In genomic region chr2:195656859-195657633, GRCh38 we compare ENCODE assay signal across 8 cellular contexts. TPM values are rescaled to one million over a fixed set of nuclear protein-coding genes. Genes with fewer than 3 reads are reported as not detected.
A peak's percentile ranks its signal among the peaks of the same experiment; 100 is the strongest.
DNase-seq lines count a peak whose midpoint lies in the region; ATAC-seq, FAIRE-seq and TF ChIP-seq lines count a peak whose summit lies in the region.

TSS of gene SLC39A10 (plus strand) at chr2:195657226. CDS start at chr2:195680043, 22,817 bp downstream.

- POLR2A ChIA-PET in activated CD4-positive, alpha-beta memory T cell treated with anti-CD3 and anti-CD28 coated beads for 36 hours (lab: Charles Lee) = interaction anchor here (0.5 to 5.2 kb wide), 13 partner anchors 9 to 525 kb away, joined by 3 to 144 read pairs (median 4); no protein-coding TSS in a partner anchor
- POLR2A ChIA-PET in HepG2 (lab: Yijun Ruan, JAX) = interaction anchor here (0.7 to 1.8 kb wide), 15 partner anchors 9 to 1794 kb away, joined by 3 to 23 read pairs (median 3); partner anchors contain the start of gene GTF3C3

- peak within 1 kb of the TSS; percentile 90 for H3K9ac ChIP-seq in HepG2 (ENCODE audit: insufficient read depth, low read depth, low read length)

- TF ChIP-seq POLR2A in HepG2 (IDR thresholded peaks at IDR 0.05; ENCODE audit: insufficient read depth in 1 of 2, low read depth in 2 of 2, low read length in 2 of 2) = peak; percentile 90 to 96

- peak within 1 kb of the TSS; percentile 100 for H3K27ac Mint-ChIP-seq in activated CD4-positive, alpha-beta memory T cell treated with anti-CD3 and anti-CD28 coated beads for 36 hours

- peak; percentile 79 for FAIRE-seq in HepG2 (lab: Jason Lieb, UNC)

- H3K9me3 ChIP-seq in HepG2 (ENCODE audit: low read length) = no peaks in the 10 kb centered on the region

- TF ChIP-seq RAD21 in HepG2 (CRISPR knock-in tag; IDR thresholded peaks at IDR 0.05) = peak; percentile 68

- DNase-seq in CD1c-positive myeloid dendritic cell (ENCODE audit: extremely low spot score) = peak; percentile 99
- DNase-seq in NCI-H82 treated with DMSO at 0.1 percent for 48 hours (lab: John Stamatoyannopoulos, UW; ENCODE audit: unreplicated experiment) = peak; percentile 96
- peak; percentile 99 for DNase-seq in activated CD4-positive, alpha-beta memory T cell treated with anti-CD3 and anti-CD28 coated beads for 36 hours
- DNase-seq in dermis microvascular lymphatic vessel endothelial cell (ENCODE audit: low read depth in 2 of 2) = peak; percentile 92 to 97
- peak; percentile 98 for DNase-seq in HepG2 (ENCODE audit: low spot score)
- peak; percentile 96 for DNase-seq in stimulated activated CD4-positive, alpha-beta T cell treated with anti-CD3 and anti-CD28 coated beads, Interleukin-4, amount 100 ng/mL, for 1 hour

- CTCF ChIA-PET in activated CD4-positive, alpha-beta memory T cell treated with anti-CD3 and anti-CD28 coated beads for 36 hours (lab: Charles Lee) = interaction anchor here (0.7 to 2.8 kb wide), 8 partner anchors 81 to 411 kb away, joined by 3 to 22 read pairs (median 4); partner anchors contain the start of gene DNAH7
- CTCF ChIA-PET in HepG2 (lab: Yijun Ruan, JAX; ENCODE audit: low intra/inter-chr PET ratio, low total read pairs) = no interaction called here

- intact Hi-C loops in activated CD4-positive, alpha-beta memory T cell treated with anti-CD3 and anti-CD28 coated beads for 36 hours (cut with micrococcal nuclease) = loop anchor here (1.0 to 5.0 kb wide), 6 partner anchors 48 to 605 kb away; partner anchors contain the start of genes DNAH7 and STK17B
- intact Hi-C loops in HepG2 (cut with micrococcal nuclease; ENCODE audit: unreplicated experiment) = loop anchor here (5.0 to 10.0 kb wide), 3 partner anchors 115 to 410 kb away; partner anchors contain the start of gene DNAH7

- no peaks in the 10 kb centered on the region for H3K36me3 ChIP-seq in HepG2 (replicated peaks in 1 of 2; ENCODE audit: control insufficient read depth in 1 of 2, insufficient read depth in 2 of 2, low read length in 2 of 2)

- peak within 1 kb of the TSS; percentile 82 for H3K27ac ChIP-seq in HepG2 (ENCODE audit: extremely low read length, insufficient read depth, low read length)

- H3K4me1 ChIP-seq in HepG2 (ENCODE audit: insufficient read depth, low read length) = peaks cover 32% of the 10 kb centered on the region

- H3K79me2 ChIP-seq in HepG2 (ENCODE audit: insufficient read depth, low read length) = peaks cover 15% of the 10 kb centered on the region

- peaks cover 2% of the 10 kb centered on the region for H3K9me3 Mint-ChIP-seq in activated CD4-positive, alpha-beta memory T cell treated with anti-CD3 and anti-CD28 coated beads for 36 hours

- H3K4me1 Mint-ChIP-seq in activated CD4-positive, alpha-beta memory T cell treated with anti-CD3 and anti-CD28 coated beads for 36 hours (ENCODE audit: low read depth) = peaks cover 35% of the 10 kb centered on the region

- no peaks in the 10 kb centered on the region for H3K27me3 ChIP-seq in HepG2 (ENCODE audit: control insufficient read depth in 1 of 2, insufficient read depth in 2 of 2, low read length in 2 of 2)

- in situ Hi-C loops in HepG2 (cut with HindIII; ENCODE audit: extremely low pct_ligation_motif_present, low pct_unique_long_range_greater_than_20kb) = loop anchor here (5.0 kb wide), 1 partner anchor 410 kb away; the partner anchor contains the start of gene DNAH7

- H3K4me2 ChIP-seq in HepG2 (ENCODE audit: low read depth, low read length) = peak within 1 kb of the TSS; percentile 82

- peak; percentile 58 for TF ChIP-seq CTCF in HepG2 (CRISPR knock-in tag; IDR thresholded peaks at IDR 0.05)

- peaks cover 32% of the 10 kb centered on the region for H3K36me3 Mint-ChIP-seq in activated CD4-positive, alpha-beta memory T cell treated with anti-CD3 and anti-CD28 coated beads for 36 hours

- WGBS in HepG2 (ENCODE audit: low lambda C conversion rate) = under 1% methylated on average over 36 of the region's 85 CpGs

- peaks cover 3% of the 10 kb centered on the region for H3K27me3 Mint-ChIP-seq in activated CD4-positive, alpha-beta memory T cell treated with anti-CD3 and anti-CD28 coated beads for 36 hours

- H3K4me3 Mint-ChIP-seq in activated CD4-positive, alpha-beta memory T cell treated with anti-CD3 and anti-CD28 coated beads for 36 hours = peak within 1 kb of the TSS; percentile 98

- ATAC-seq in GM19438 (IDR thresholded peaks at IDR 0.05; ENCODE audit: low read depth, unreplicated experiment) (peak; percentile 63), HG03575 (IDR thresholded peaks at IDR 0.05; ENCODE audit: extremely low read depth, insufficient number of reproducible peaks, low FRiP score, unreplicated experiment) (peak; percentile 56), HepG2 (peak; percentile 83)

- TF ChIP-seq EP300 in HepG2 (IDR thresholded peaks at IDR 0.05; ENCODE audit: low read depth in 2 of 2, low read length in 2 of 2) (no peak), HepG2 (CRISPR knock-in tag; IDR thresholded peaks at IDR 0.05; ENCODE audit: borderline replicate concordance) (peak; percentile 59; the same call in 1 of the 2 replicates)

- H3K4me3 ChIP-seq in HepG2 (replicated peaks in 1 of 3; ENCODE audit: insufficient read depth in 1 of 3, low read depth in 2 of 3, low read length in 3 of 3) = peak within 1 kb of the TSS; percentile 84 to 94 (median 90)

- H4K20me1 ChIP-seq in HepG2 (ENCODE audit: insufficient read depth, low read length) = peaks cover 21% of the 10 kb centered on the region

- peak within 1 kb of the TSS; percentile 82 for H2AFZ ChIP-seq in HepG2 (ENCODE audit: low read length)

- no TSS peak for BruUV-seq in HepG2 (replicated peaks; lab: Mats Ljungman, UMichigan)

TF ChIP-seq in HepG2, 621 proteins besides CTCF, POLR2A, EP300 and RAD21 (continues in another document):
- TF ChIP-seq SNAI1 (CRISPR knock-in tag; IDR thresholded peaks at IDR 0.05; ENCODE audit: borderline replicate concordance) = no peak
- TF ChIP-seq KMT2A (CRISPR knock-in tag; IDR thresholded peaks at IDR 0.05) = no peak; the same call in 1 of the 2 replicates
- TF ChIP-seq ZNF484 (CRISPR knock-in tag; IDR thresholded peaks at IDR 0.05; ENCODE audit: borderline replicate concordance, low read depth) = no peak
- TF ChIP-seq HOXD1 (CRISPR knock-in tag; IDR thresholded peaks at IDR 0.05) = no peak
- TF ChIP-seq ZHX1 (CRISPR knock-in tag; IDR thresholded peaks at IDR 0.05; ENCODE audit: low read depth) = no peak; the same call in 1 of the 2 replicates
- peak; percentile 78 for TF ChIP-seq PHF8 (CRISPR knock-in tag; IDR thresholded peaks at IDR 0.05)

RNA-seq across cellular contexts. Expression of gene SLC39A10, which starts in this region (rescaled TPM):
- total RNA-seq in activated CD4-positive, alpha-beta memory T cell treated with anti-CD3 and anti-CD28 coated beads for 36 hours = 10 to 100 TPM; 36.1 to 37.4 TPM
- 23.2 and 27.6 TPM in 2 replicates for total RNA-seq in dermis microvascular lymphatic vessel endothelial cell
- 7.2 and 13.2 TPM in 2 replicates for total RNA-seq in HepG2 (2016; rRNA removed; fragmentation: Illumina TruSeq; extraction: Trizol)
- 2.7 and 4.0 TPM in 2 replicates for total RNA-seq in HepG2 (2016; cell fraction: cytosol; rRNA removed; fragmentation: Illumina TruSeq; extraction: Trizol; ENCODE audit: low read depth)
- total RNA-seq in HepG2 (2016; cell fraction: insoluble cytoplasmic fraction; rRNA removed; fragmentation: Illumina TruSeq; extraction: Trizol) = 7.2 and 12.7 TPM in 2 replicates
- total RNA-seq in HepG2 (2016; cell fraction: membrane; rRNA removed; fragmentation: Illumina TruSeq; extraction: Trizol) = 3.5 and 4.7 TPM in 2 replicates
- total RNA-seq in HepG2 (2016; cell fraction: nucleus; rRNA removed; fragmentation: Illumina TruSeq; extraction: Trizol) = 17.2 and 19.6 TPM in 2 replicates
- polyA plus RNA-seq in HepG2 (2011; rRNA removed) = 21.0 and 21.3 TPM in 2 replicates
- 8.3 and 17.1 TPM in 2 replicates for polyA plus RNA-seq in HepG2 (2011; cell fraction: cytosol; rRNA removed)
- 9.1 and 12.0 TPM in 2 replicates for polyA plus RNA-seq in HepG2 (2011; cell fraction: nucleus; rRNA removed)
- 22.8 and 23.0 TPM in 2 replicates for polyA plus RNA-seq in HepG2 (2012)
- polyA plus RNA-seq in HepG2 (2016; cell fraction: cytosol; fragmentation: Illumina TruSeq; extraction: Trizol; ENCODE audit: low read depth) = 0.12 and 0.20 TPM in 2 replicates
- 3.7 and 3.8 TPM in 2 replicates for polyA plus RNA-seq in HepG2 (2016; cell fraction: insoluble cytoplasmic fraction; fragmentation: Illumina TruSeq; extraction: Trizol; ENCODE audit: low read depth)
- 1.0 and 1.3 TPM in 2 replicates for polyA plus RNA-seq in HepG2 (2016; cell fraction: membrane; fragmentation: Illumina TruSeq; extraction: Trizol; ENCODE audit: low read depth)
- 11.1 TPM in 2 replicates for polyA plus RNA-seq in HepG2 (2016; cell fraction: nucleus; fragmentation: Illumina TruSeq; extraction: Trizol; ENCODE audit: insufficient read depth, low read depth)
- polyA minus RNA-seq in HepG2 (2011; rRNA and poly(A)+ RNA removed; ENCODE audit: low replicate concordance) = 53.0 and 116 TPM in 2 replicates
- 43.8 and 58.0 TPM in 2 replicates for polyA minus RNA-seq in HepG2 (2011; cell fraction: cytosol; rRNA and poly(A)+ RNA removed)
- polyA minus RNA-seq in HepG2 (2011; cell fraction: nucleus; rRNA and poly(A)+ RNA removed) = 52.9 and 81.2 TPM in 2 replicates

Comparison
In these comparisons a context has a peak if more than half of its experiments do, and no peak if none do; other contexts are left out.
1. Peak in every context shown above with its lines: DNase-seq, ATAC-seq, H3K4me3 ChIP-seq and H3K27ac ChIP-seq.